Comparison of ENCODE assay signal across 14 cellular contexts in genomic region chr19:38280030-38280921, GRCh38. TPM values are rescaled to one million over a fixed set of nuclear protein-coding genes. Genes with fewer than 3 reads are reported as not detected.
DNase-seq lines count a peak whose midpoint lies in the region; ATAC-seq and TF ChIP-seq lines count a peak whose summit lies in the region.
"Had no signal": no experiment of that assay in that cellular context is flagged by ENCODE, and none has a peak within 500 bp of the region (broad histone marks: within the 10 kb centered on the region; RNA-seq: fewer than 3 reads in every experiment).

No MANE protein-coding gene starts in this region.

- DNase-seq in left ventricle myocardium inferior = no peak
- DNase-seq in Right ventricle myocardium inferior (ENCODE audit: missing footprints) = no peak
- DNase-seq in upper lobe of left lung = no peak
- DNase-seq in thyroid gland = no peak
- no peak for DNase-seq in Ammon's horn (ENCODE audit: low spot score)
- DNase-seq: foreskin melanocyte; NCI-H187 treated with DMSO at 0.1 percent for 48 hours; NCI-H69; stimulated activated CD4-positive, alpha-beta T cell treated with anti-CD3 and anti-CD28 coated beads, Interleukin-1b, Interleukin-23, amount 100 ng/mL, for 48 hours had no signal

- no peak for TF ChIP-seq CTCF in left ventricle myocardium inferior (IDR thresholded peaks at IDR 0.05; ENCODE audit: borderline replicate concordance)
- no peak for TF ChIP-seq CTCF in upper lobe of left lung (IDR thresholded peaks at IDR 0.05)
- no peak for TF ChIP-seq CTCF in thyroid gland (IDR thresholded peaks at IDR 0.05)

- peaks cover 78% of the 10 kb centered on the region for H3K4me1 ChIP-seq in left ventricle myocardium inferior
- peaks cover 2% of the 10 kb centered on the region for H3K4me1 ChIP-seq in iPS-15b (ENCODE audit: control insufficient read depth, insufficient read depth, low read length)
- peaks cover 48 to 76% (median 57%) of the 10 kb centered on the region in 4 donors for H3K4me1 ChIP-seq in upper lobe of left lung
- H3K4me1 ChIP-seq in thyroid gland = peaks cover 54 to 88% of the 10 kb centered on the region in 2 donors

- no peak for ATAC-seq in Right ventricle myocardium inferior
- ATAC-seq in upper lobe of left lung (ENCODE audit: low FRiP score in 2 of 2) = no peak
- ATAC-seq: activated T-helper 17 cell treated with anti-CD3 and anti-CD28 coated beads, Interleukin-2, amount 50 U/mL, for 72 hours had no signal

- intact Hi-C loops in left ventricle myocardium inferior (cut with micrococcal nuclease) = no loop called here
- intact Hi-C loops in Right ventricle myocardium inferior (cut with DNase I) = no loop called here
- intact Hi-C loops in thyroid gland (cut with DNase I) = no loop called here

- H3K27ac ChIP-seq in left ventricle myocardium inferior (replicated peaks) (peak overlapping the region; percentile 92), upper lobe of left lung (peak overlapping the region; percentile 53 to 80 (median 73)), thyroid gland (peak overlapping the region in 1 of 3 donors; percentile 27)
- H3K27ac ChIP-seq: HL-60, vagina had no signal

- TF ChIP-seq POLR2A in upper lobe of left lung (IDR thresholded peaks at IDR 0.05) = no peak
- no peak for TF ChIP-seq POLR2A in thyroid gland (IDR thresholded peaks at IDR 0.05)

- peak overlapping the region; percentile 47 for H3K9ac ChIP-seq in iPS-15b (ENCODE audit: low read depth, low read length)

- no peaks in the 10 kb centered on the region for H3K9me3 ChIP-seq in left ventricle myocardium inferior (replicated peaks)
- H3K9me3 ChIP-seq in iPS-15b (ENCODE audit: control insufficient read depth, insufficient read depth, low read length) = no peaks in the 10 kb centered on the region
- H3K9me3 ChIP-seq in upper lobe of left lung = no peaks in the 10 kb centered on the region
- no peaks in the 10 kb centered on the region for H3K9me3 ChIP-seq in thyroid gland
- H3K9me3 ChIP-seq: vagina had no signal

- H3K27me3 ChIP-seq in left ventricle myocardium inferior (ENCODE audit: low read depth) (no peaks in the 10 kb centered on the region), iPS-15b (ENCODE audit: control insufficient read depth, insufficient read depth, low read length) (no peaks in the 10 kb centered on the region), upper lobe of left lung (no peaks in the 10 kb centered on the region), thyroid gland (no peaks in the 10 kb centered on the region)
- H3K27me3 ChIP-seq: vagina had no signal

- 82 to 89% methylated on average over 16 to 17 of the region's 17 CpGs for WGBS in upper lobe of left lung, 2 donors
- WGBS in thyroid gland, 2 donors = 83 to 95% methylated on average over 17 of the region's 17 CpGs

- no peaks in the 10 kb centered on the region for H3K36me3 ChIP-seq in left ventricle myocardium inferior
- H3K36me3 ChIP-seq in iPS-15b (ENCODE audit: control insufficient read depth, insufficient read depth, low read length) = peaks cover 17% of the 10 kb centered on the region
- H3K36me3 ChIP-seq in upper lobe of left lung = peaks cover 0 to 8% (median 5%) of the 10 kb centered on the region in 4 donors
- H3K36me3 ChIP-seq in thyroid gland = no peaks in the 10 kb centered on the region
- H3K36me3 ChIP-seq: vagina had no signal

- TF ChIP-seq EP300 in upper lobe of left lung (IDR thresholded peaks at IDR 0.05) = no peak

- H3K4me3 ChIP-seq in left ventricle myocardium inferior (no peak overlapping the region), iPS-15b (ENCODE audit: low read depth, low read length) (no peak overlapping the region), upper lobe of left lung (no peak overlapping the region), thyroid gland (replicated peaks in 1 of 3) (no peak overlapping the region)
- H3K4me3 ChIP-seq: vagina had no signal

RNA-seq across cellular contexts. Expression of gene SPINT2, which starts 15.9 kb away (rescaled TPM):
- total RNA-seq in left ventricle myocardium inferior (6.8 TPM), Right ventricle myocardium inferior (9.1 TPM), upper lobe of left lung (100 to 1,000 TPM; 192 to 583 (median 317) TPM), thyroid gland (1,000 to 10,000 TPM in 1 of 4 donors, 100 to 1,000 TPM in 3; 424 to 1,529 (median 712) TPM)

RNA-seq across cellular contexts. Expression of gene C19orf33, which starts 23.8 kb away (rescaled TPM):
- total RNA-seq in left ventricle myocardium inferior = 1.6 TPM
- total RNA-seq in Right ventricle myocardium inferior = 6.7 TPM
- total RNA-seq in upper lobe of left lung = 100 to 1,000 TPM in 4 of 6 donors, 10 to 100 TPM in 2; 65.0 to 251 (median 144) TPM
- total RNA-seq in thyroid gland = 10 to 100 TPM in 3 of 4 donors, not detected in 1; 16.2 to 26.3 (median 17.2) TPM
- total RNA-seq: H4 had no signal

RNA-seq across cellular contexts. Expression of gene PPP1R14A, which starts 24.1 kb away (rescaled TPM):
- 33.3 TPM for total RNA-seq in left ventricle myocardium inferior
- total RNA-seq in Right ventricle myocardium inferior = 35.9 TPM
- total RNA-seq in upper lobe of left lung = 100 to 1,000 TPM in 3 of 6 donors, 10 to 100 TPM in 3; 71.2 to 236 (median 96.2) TPM
- 10 to 100 TPM in 1 of 4 donors, 1 to 10 TPM in 3; 2.8 to 11.9 (median 4.3) TPM for total RNA-seq in thyroid gland
- total RNA-seq: activated T-helper 17 cell treated with anti-CD3 and anti-CD28 coated beads, Interleukin-2, amount 50 U/mL, for 72 hours; H4 had no signal

RNA-seq across cellular contexts. Expression of gene YIF1B, which starts 35.5 kb away (rescaled TPM):
- total RNA-seq in left ventricle myocardium inferior = 33.0 TPM
- total RNA-seq in Right ventricle myocardium inferior = 34.7 TPM
- 10 to 100 TPM; 15.3 to 45.8 (median 29.8) TPM for total RNA-seq in upper lobe of left lung
- 10 to 100 TPM; 12.9 to 30.9 (median 21.0) TPM for total RNA-seq in thyroid gland

RNA-seq across cellular contexts. Expression of gene KCNK6, which starts 39.4 kb away (rescaled TPM):
- total RNA-seq in left ventricle myocardium inferior (4.2 TPM), Right ventricle myocardium inferior (7.2 TPM), upper lobe of left lung (10 to 100 TPM in 4 of 6 donors, 1 to 10 TPM in 2; 6.8 to 22.0 (median 12.0) TPM), thyroid gland (1 to 10 TPM in 2 of 4 donors, under 1 TPM in 2; 0.67 to 4.4 (median 1.2) TPM)
- total RNA-seq: H4 had no signal

Comparison
In these comparisons a context has a peak if more than half of its experiments do, and no peak if none do; other contexts are left out.
1. RNA of gene SPINT2, which starts 15.9 kb away (total RNA-seq): 424 to 1,529 TPM in thyroid gland and 192 to 583 TPM in upper lobe of left lung; 9.1 TPM in Right ventricle myocardium inferior (single experiment) and 6.8 TPM in left ventricle myocardium inferior (single experiment); every median in the first group is over 10 times any median in the second.